Comparison of ENCODE assay signal across 24 cellular contexts in the genomic region with DNA sequence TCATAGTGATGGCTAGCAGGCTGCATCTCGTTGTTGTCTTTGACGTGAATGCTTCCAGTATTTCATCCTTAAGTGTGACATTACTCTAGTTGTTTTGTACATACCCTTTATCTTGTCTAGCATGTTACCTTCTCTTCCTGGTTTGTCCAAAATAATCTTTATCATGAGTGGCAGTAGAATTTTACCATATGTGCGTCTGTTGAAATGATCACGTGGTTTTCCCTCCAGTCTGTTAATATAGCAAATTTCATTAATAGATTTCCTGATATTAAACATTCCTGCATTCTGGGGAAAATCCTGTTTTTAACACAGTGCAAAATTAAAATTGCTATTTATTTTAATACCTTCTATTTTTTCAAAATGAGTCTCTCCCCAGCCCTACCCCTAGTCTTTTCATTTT.
"Had no signal": no experiment of that assay in that cellular context is flagged by ENCODE, and none has a peak within 500 bp of the region (broad histone marks: within the 10 kb centered on the region; RNA-seq: fewer than 3 reads in every experiment).

No MANE protein-coding gene starts in this region.

- H3K36me3 ChIP-seq: colonic mucosa, esophagus squamous epithelium, gastrocnemius medialis, heart right ventricle, left lung, lower lobe of right lung had no signal

- H3K27me3 ChIP-seq: colonic mucosa, esophagus squamous epithelium, gastrocnemius medialis, heart right ventricle, left lung had no signal

- H3K4me3 ChIP-seq: colonic mucosa, esophagus squamous epithelium, gastrocnemius medialis, heart right ventricle, left lung, lower lobe of right lung, mucosa of descending colon had no signal

- H3K4me1 Mint-ChIP-seq: endodermal cell had no signal

- ATAC-seq: effector memory CD8-positive, alpha-beta T cell; esophagus mucosa; gastrocnemius medialis; heart right ventricle; left cardiac atrium; left lung; left ventricle myocardium superior; lower lobe of right lung; mucosa of descending colon had no signal

- H3K4me3 Mint-ChIP-seq: dendritic cell treated with granulocyte-macrophage colony-stimulating factor and Interleukin-4, amounts not matched to agents 40 ng/mL and 50 ng/mL, for 4 days; effector memory CD8-positive, alpha-beta T cell; endodermal cell; mesothelial cell of epicardium had no signal

- H3K27ac Mint-ChIP-seq: dendritic cell treated with granulocyte-macrophage colony-stimulating factor and Interleukin-4, amounts not matched to agents 40 ng/mL and 50 ng/mL, for 4 days; effector memory CD8-positive, alpha-beta T cell; endodermal cell; mesothelial cell of epicardium had no signal

- H3K9me3 ChIP-seq: colonic mucosa, esophagus squamous epithelium, gastrocnemius medialis, heart right ventricle, left lung, lower lobe of right lung, mucosa of descending colon had no signal

- H3K4me1 ChIP-seq: colonic mucosa had no signal

- H3K27ac ChIP-seq: colonic mucosa, epithelial cell of prostate, esophagus squamous epithelium, gastrocnemius medialis, heart right ventricle, left lung, lower lobe of right lung had no signal

- H3K27me3 Mint-ChIP-seq: effector memory CD8-positive, alpha-beta T cell; naive B cell had no signal

- H3K9me3 Mint-ChIP-seq: dendritic cell treated with granulocyte-macrophage colony-stimulating factor and Interleukin-4, amounts not matched to agents 40 ng/mL and 50 ng/mL, for 4 days; effector memory CD8-positive, alpha-beta T cell; endodermal cell; mesothelial cell of epicardium; naive B cell had no signal

- DNase-seq: colonic mucosa; cortex of kidney; effector CD8-positive, alpha-beta T cell; effector memory CD8-positive, alpha-beta T cell; endodermal cell; erythroblast; esophagus squamous epithelium; foreskin fibroblast; foreskin melanocyte; gastrocnemius medialis; glutamatergic neuron; heart right ventricle; hippocampal formation; left cardiac atrium; left lung; left ventricle myocardium superior; lower lobe of right lung; mesenchymal stem cell; mucosa of descending colon; naive B cell had no signal
